Comparison of ENCODE assay signal across 8 cellular contexts in the genomic region with DNA sequence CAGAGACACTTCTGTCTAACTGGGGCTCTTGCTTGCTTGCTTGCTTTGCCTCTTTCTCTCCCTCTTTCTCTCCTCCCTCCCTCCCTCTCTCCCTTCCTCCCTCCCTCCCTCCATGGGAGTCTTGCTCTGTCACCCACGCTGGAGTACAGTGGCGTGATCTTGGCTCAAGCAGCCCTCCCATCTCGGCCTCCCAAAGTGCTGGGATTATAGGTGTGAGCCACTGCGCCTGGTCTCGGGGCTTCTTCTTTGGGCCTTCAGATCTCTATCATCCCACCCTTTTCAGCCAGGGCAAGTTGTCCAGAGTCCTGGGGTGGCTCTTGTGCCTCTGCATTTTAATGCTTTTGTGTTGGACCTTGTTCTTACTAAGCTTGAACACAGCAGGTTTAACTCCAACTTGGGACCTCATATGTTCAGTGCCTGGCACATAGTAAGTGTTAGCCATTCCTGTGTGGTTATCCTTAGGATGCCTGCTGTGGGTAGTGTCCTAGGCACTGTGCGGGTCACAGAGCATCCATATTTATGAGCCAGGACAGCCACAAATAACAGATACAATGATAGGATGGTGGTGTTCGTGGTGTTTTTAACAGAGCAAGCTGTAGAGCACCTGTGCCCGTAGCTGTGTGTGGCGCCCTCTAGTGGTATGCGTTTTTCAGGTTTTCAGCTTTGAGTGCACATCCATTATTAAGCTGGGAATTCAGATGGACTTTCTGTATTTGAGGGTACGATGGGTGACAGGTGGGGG.
DNase-seq lines count a peak whose midpoint lies in the region; ATAC-seq and TF ChIP-seq lines count a peak whose summit lies in the region.

No MANE protein-coding gene starts in this region.

- H3K36me3 Mint-ChIP-seq in CD14-positive monocyte (peaks cover 62 to 79% of the 10 kb centered on the region in 2 donors), osteocyte (ENCODE audit: unreplicated experiment) (peaks cover 27% of the 10 kb centered on the region)
- peaks cover 45% of the 10 kb centered on the region for H3K36me3 Mint-ChIP-seq in activated T-helper 2 cell treated with anti-CD3 and anti-CD28 coated beads, Interferon-gamma antibody, Interleukin-2, Interleukin-4, amounts not matched to agents 10 μg/mL and 5 μg/mL and 100 μg/mL, durations not matched to agents 14 hours and 24 hours and 36 hours (ENCODE audit: low read depth)

- no peak for DNase-seq in CD14-positive monocyte (ENCODE audit: low spot score)
- peak; percentile 57 for DNase-seq in HK-2 (ENCODE audit: unreplicated experiment)
- DNase-seq in RKO (ENCODE audit: low spot score): peak; percentile 51
- peak; percentile 43 for DNase-seq in activated T-helper 2 cell treated with anti-CD3 and anti-CD28 coated beads, Interferon-gamma antibody, Interleukin-2, Interleukin-4, amounts not matched to agents 10 μg/mL and 5 μg/mL and 100 μg/mL, durations not matched to agents 14 hours and 24 hours and 36 hours (ENCODE audit: low spot score)
- peak; percentile 9 to 39 for DNase-seq in foreskin keratinocyte
- DNase-seq in osteocyte (ENCODE audit: extremely low spot score, unreplicated experiment): no peak
- peak; percentile 78 for DNase-seq in transverse colon

- H3K4me3 ChIP-seq in transverse colon: no peak overlapping the region

- H3K4me3 Mint-ChIP-seq in CD14-positive monocyte: no peak overlapping the region
- H3K4me3 Mint-ChIP-seq in activated T-helper 2 cell treated with anti-CD3 and anti-CD28 coated beads, Interferon-gamma antibody, Interleukin-2, Interleukin-4, amounts not matched to agents 10 μg/mL and 5 μg/mL and 100 μg/mL, durations not matched to agents 14 hours and 24 hours and 36 hours (ENCODE audit: low read depth): no peak overlapping the region
- H3K4me3 Mint-ChIP-seq in osteocyte (ENCODE audit: unreplicated experiment): no peak overlapping the region

- H3K27me3 Mint-ChIP-seq in CD14-positive monocyte (ENCODE audit: low read depth in 3 of 3): peaks cover 0 to 1% (median 0%) of the 10 kb centered on the region in 3 donors
- no peaks in the 10 kb centered on the region for H3K27me3 Mint-ChIP-seq in activated T-helper 2 cell treated with anti-CD3 and anti-CD28 coated beads, Interferon-gamma antibody, Interleukin-2, Interleukin-4, amounts not matched to agents 10 μg/mL and 5 μg/mL and 100 μg/mL, durations not matched to agents 14 hours and 24 hours and 36 hours (ENCODE audit: low read depth)
- no peaks in the 10 kb centered on the region for H3K27me3 Mint-ChIP-seq in osteocyte (ENCODE audit: unreplicated experiment)

- intact Hi-C loops in CD14-positive monocyte (cut with micrococcal nuclease): loop anchor here in 1 of 2 donors (10.0 kb wide), 1 partner anchor 296 kb away; no protein-coding TSS in a partner anchor
- intact Hi-C loops in activated T-helper 2 cell treated with anti-CD3 and anti-CD28 coated beads, Interferon-gamma antibody, Interleukin-2, Interleukin-4, amounts not matched to agents 10 μg/mL and 5 μg/mL and 100 μg/mL, durations not matched to agents 14 hours and 24 hours and 36 hours (cut with micrococcal nuclease): loop anchor here (2.0 kb wide), 1 partner anchor 72 kb away; no protein-coding TSS in a partner anchor
- intact Hi-C loops in transverse colon (cut with DNase I; ENCODE audit: low total_unique reads): no loop called here

- no peak for TF ChIP-seq POLR2A in transverse colon (IDR thresholded peaks at IDR 0.05)

- H3K27ac ChIP-seq in foreskin keratinocyte: no peak overlapping the region
- no peak overlapping the region for H3K27ac ChIP-seq in transverse colon

- H3K4me1 Mint-ChIP-seq in CD14-positive monocyte (peaks cover 27% of the 10 kb centered on the region), osteocyte (ENCODE audit: unreplicated experiment) (peaks cover 4% of the 10 kb centered on the region)
- H3K4me1 Mint-ChIP-seq in activated T-helper 2 cell treated with anti-CD3 and anti-CD28 coated beads, Interferon-gamma antibody, Interleukin-2, Interleukin-4, amounts not matched to agents 10 μg/mL and 5 μg/mL and 100 μg/mL, durations not matched to agents 14 hours and 24 hours and 36 hours (ENCODE audit: low read depth): peaks cover 34% of the 10 kb centered on the region

- TF ChIP-seq CTCF in CD14-positive monocyte (IDR thresholded peaks at IDR 0.05): peak; percentile 84
- TF ChIP-seq CTCF in foreskin keratinocyte (conservative IDR thresholded peaks at IDR 0.05): peak; percentile 89
- TF ChIP-seq CTCF in osteocyte (IDR thresholded peaks at IDR 0.05): peak; percentile 89
- TF ChIP-seq CTCF in transverse colon (IDR thresholded peaks at IDR 0.05): peak; percentile 80 to 90 (median 85)

- H3K27ac Mint-ChIP-seq in CD14-positive monocyte (peak overlapping the region in 2 of 7 donors; percentile 10 to 55), osteocyte (ENCODE audit: unreplicated experiment) (no peak overlapping the region)
- no peak overlapping the region for H3K27ac Mint-ChIP-seq in activated T-helper 2 cell treated with anti-CD3 and anti-CD28 coated beads, Interferon-gamma antibody, Interleukin-2, Interleukin-4, amounts not matched to agents 10 μg/mL and 5 μg/mL and 100 μg/mL, durations not matched to agents 14 hours and 24 hours and 36 hours

- WGBS in transverse colon (ENCODE audit: low coverage in 1 of 2), 2 donors: 48 to 67% methylated on average over 6 to 11 of the region's 11 CpGs

- ATAC-seq in foreskin keratinocyte (peak; percentile 76), GM19463 (IDR thresholded peaks at IDR 0.05; ENCODE audit: unreplicated experiment) (no peak)

- H3K9me3 ChIP-seq in transverse colon: no peaks in the 10 kb centered on the region

- no peaks in the 10 kb centered on the region for H3K4me1 ChIP-seq in foreskin keratinocyte
- peaks cover 0 to 4% (median 0%) of the 10 kb centered on the region in 4 donors for H3K4me1 ChIP-seq in transverse colon

- peaks cover 0 to 28% (median 12%) of the 10 kb centered on the region in 4 donors for H3K36me3 ChIP-seq in transverse colon

- H3K27me3 ChIP-seq in foreskin keratinocyte (no peaks in the 10 kb centered on the region), transverse colon (no peaks in the 10 kb centered on the region)

- no peaks in the 10 kb centered on the region for H3K9me3 Mint-ChIP-seq in CD14-positive monocyte
- H3K9me3 Mint-ChIP-seq in activated T-helper 2 cell treated with anti-CD3 and anti-CD28 coated beads, Interferon-gamma antibody, Interleukin-2, Interleukin-4, amounts not matched to agents 10 μg/mL and 5 μg/mL and 100 μg/mL, durations not matched to agents 14 hours and 24 hours and 36 hours: no peaks in the 10 kb centered on the region
- H3K9me3 Mint-ChIP-seq in osteocyte (ENCODE audit: unreplicated experiment): no peaks in the 10 kb centered on the region

- TF ChIP-seq EP300 in transverse colon (IDR thresholded peaks at IDR 0.05; ENCODE audit: low read depth): no peak

- in situ Hi-C loops in transverse colon (cut with MboI; ENCODE audit: low pct_ligation_motif_present in 1 of 4, low pct_unique_long_range_greater_than_20kb in 1 of 4, low sequenced_read_pairs in 3 of 4): loop anchor here in 1 of 4 donors (10.0 kb wide), 1 partner anchor 76 kb away; no protein-coding TSS in a partner anchor

Comparison
In these comparisons a context has a peak if more than half of its experiments do, and no peak if none do; other contexts are left out.
1. DNase-seq: peak in HK-2 (single experiment), RKO (single experiment), activated T-helper 2 cell treated with anti-CD3 and anti-CD28 coated beads, Interferon-gamma antibody, Interleukin-2, Interleukin-4, amounts not matched to agents 10 μg/mL and 5 μg/mL and 100 μg/mL, durations not matched to agents 14 hours and 24 hours and 36 hours (single experiment), foreskin keratinocyte (2 of 2) and transverse colon (single experiment); none in CD14-positive monocyte (single experiment) and osteocyte (single experiment).
2. Peak in every context shown above with its lines, with median percentiles within 50 percentile points of each other: CTCF ChIP-seq.